Comparison of ENCODE assay signal across 16 cellular contexts in genomic region chr9:133682961-133683493, GRCh38. TPM values are rescaled to one million over a fixed set of nuclear protein-coding genes. Genes with fewer than 3 reads are reported as not detected.
DNase-seq lines count a peak whose midpoint lies in the region; ATAC-seq, FAIRE-seq and TF ChIP-seq lines count a peak whose summit lies in the region.
"Had no signal": no experiment of that assay in that cellular context is flagged by ENCODE, and none has a peak within 500 bp of the region (broad histone marks: within the 10 kb centered on the region; RNA-seq: fewer than 3 reads in every experiment).

No MANE protein-coding gene starts in this region.

- TF ChIP-seq CTCF in GM12878 (IDR thresholded peaks at IDR 0.05 in 2 of 3, conservative IDR thresholded peaks at IDR 0.05 in 1 of 3; ENCODE audit: control insufficient read depth in 2 of 3, extremely low read depth in 1 of 3, insufficient read depth in 1 of 3, low read depth in 3 of 3, low read length in 3 of 3), result no peak
- TF ChIP-seq CTCF in uterus (IDR thresholded peaks at IDR 0.05), result no peak
- TF ChIP-seq CTCF in BE2C (IDR thresholded peaks at IDR 0.05; ENCODE audit: low read depth, low read length), result no peak

- no peak for TF ChIP-seq RAD21 in GM12878 (IDR thresholded peaks at IDR 0.05; ENCODE audit: insufficient read depth, low read depth, low read length)

- no peaks in the 10 kb centered on the region for H3K79me2 ChIP-seq in GM12878 (ENCODE audit: control insufficient read depth, insufficient read depth, low read length)
- no peaks in the 10 kb centered on the region for H3K79me2 ChIP-seq in Karpas-422 (ENCODE audit: low read length)

- no peaks in the 10 kb centered on the region for H3K9me3 ChIP-seq in GM12878 (replicated peaks; ENCODE audit: control insufficient read depth, insufficient read depth, low read length)
- H3K9me3 ChIP-seq in mesenchymal stem cell (ENCODE audit: control insufficient read depth, low read length), result no peaks in the 10 kb centered on the region
- H3K9me3 ChIP-seq in uterus, result no peaks in the 10 kb centered on the region
- no peaks in the 10 kb centered on the region for H3K9me3 ChIP-seq in BE2C
- no peaks in the 10 kb centered on the region for H3K9me3 ChIP-seq in Karpas-422 (ENCODE audit: low read length)
- H3K9me3 ChIP-seq: tibial artery had no signal

- peaks cover 47% of the 10 kb centered on the region for H3K4me1 Mint-ChIP-seq in activated naive CD4-positive, alpha-beta T cell treated with anti-CD3 and anti-CD28 coated beads, Interleukin-2, amount 10 ng/mL, durations not matched to agents 7 days and 5 days

- SMC1A ChIA-PET in GM12878 (lab: Charles Lee; ENCODE audit: uncharacterized antibody, unreplicated experiment), result no interaction called here

- no peaks in the 10 kb centered on the region for H4K20me1 ChIP-seq in GM12878 (ENCODE audit: control insufficient read depth, insufficient read depth)
- no peaks in the 10 kb centered on the region for H4K20me1 ChIP-seq in Karpas-422 (ENCODE audit: insufficient read depth, low read depth, low read length)

- H2AK5ac ChIP-seq in mesenchymal stem cell (ENCODE audit: low read length, severe bottlenecking), result no peak overlapping the region

- no peak for ATAC-seq in GM12878

- peak overlapping the region in 1 of 2 experiments; percentile 92 for H2BK12ac ChIP-seq in mesenchymal stem cell (ENCODE audit: low read length in 2 of 2)

- no peaks in the 10 kb centered on the region for H3K9me3 Mint-ChIP-seq in activated naive CD4-positive, alpha-beta T cell treated with anti-CD3 and anti-CD28 coated beads, Interleukin-2, amount 10 ng/mL, durations not matched to agents 7 days and 5 days
- H3K9me3 Mint-ChIP-seq: mesothelial cell of epicardium had no signal

- H3K4me2 ChIP-seq in GM12878 (ENCODE audit: control insufficient read depth, insufficient read depth) (no peak overlapping the region), mesenchymal stem cell (ENCODE audit: low read length, poor library complexity, severe bottlenecking) (no peak overlapping the region), Karpas-422 (ENCODE audit: low read depth, low read length, poor library complexity, severe bottlenecking) (no peak overlapping the region)

- RAD21 ChIA-PET in GM12878 (lab: Charles Lee; ENCODE audit: unreplicated experiment), result interaction anchor here (1.1 kb wide), 1 partner anchor 10 kb away, joined by 4 read pairs; no protein-coding TSS in a partner anchor

- H3K4ac ChIP-seq in mesenchymal stem cell (ENCODE audit: low read depth in 1 of 2, low read length in 2 of 2), result peak overlapping the region; percentile 39 to 71

- H2BK5ac ChIP-seq in mesenchymal stem cell (ENCODE audit: low read depth, low read length, poor library complexity, severe bottlenecking), result no peak overlapping the region

- no peaks in the 10 kb centered on the region for H3K9me2 ChIP-seq in Karpas-422 (replicated peaks; ENCODE audit: insufficient read depth, low read length)

- TF ChIP-seq POLR2A in GM12878 (IDR thresholded peaks at IDR 0.05; ENCODE audit: low read depth, low read length) (no peak), uterus (IDR thresholded peaks at IDR 0.05) (no peak)

- peak overlapping the region; percentile 67 for H4K8ac ChIP-seq in mesenchymal stem cell (ENCODE audit: low read length)

- H2AFZ ChIP-seq in GM12878 (ENCODE audit: control insufficient read depth, low read depth, low read length) (peak overlapping the region; percentile 28; the same call in 1 of the 2 replicates), mesenchymal stem cell (ENCODE audit: low read depth, low read length) (no peak overlapping the region), Karpas-422 (ENCODE audit: low read length) (no peak overlapping the region)

- FAIRE-seq in GM12878 (lab: Jason Lieb, UNC), result no peak

- DNase-seq in activated naive CD4-positive, alpha-beta T cell treated with anti-CD3 and anti-CD28 coated beads, Interleukin-2, amount 10 ng/mL, durations not matched to agents 7 days and 5 days, result no peak
- no peak for DNase-seq in activated naive CD4-positive, alpha-beta T cell treated with anti-CD3 and anti-CD28 coated beads, Interleukin-2, amount 50 U/mL, for 16 hours
- DNase-seq in GM12878 (ENCODE audit: low read depth, low spot score), result no peak
- no peak for DNase-seq in mesenchymal stem cell
- no peak for DNase-seq in uterus
- DNase-seq in BE2C, result no peak
- no peak for DNase-seq in DMS153 treated with DMSO at 0.1 percent for 48 hours (lab: John Stamatoyannopoulos, UW; ENCODE audit: unreplicated experiment)
- no peak for DNase-seq in Karpas-422
- DNase-seq: AML-193, NCI-H526 treated with DMSO at 0.1 percent for 48 hours, SHP77, tibial artery, WERI-Rb-1 had no signal

- H2BK15ac ChIP-seq in mesenchymal stem cell (ENCODE audit: low read depth, poor library complexity, severe bottlenecking), result peak overlapping the region; percentile 56

- no peaks in the 10 kb centered on the region for H3K4me1 ChIP-seq in GM12878 (ENCODE audit: control insufficient read depth, insufficient read depth, low read length)
- peaks cover 5% of the 10 kb centered on the region for H3K4me1 ChIP-seq in mesenchymal stem cell (ENCODE audit: control insufficient read depth, insufficient read depth, low read depth, low read length)
- no peaks in the 10 kb centered on the region for H3K4me1 ChIP-seq in uterus
- H3K4me1 ChIP-seq in BE2C, result peaks cover 37% of the 10 kb centered on the region
- no peaks in the 10 kb centered on the region for H3K4me1 ChIP-seq in Karpas-422 (ENCODE audit: low read length)
- H3K4me1 ChIP-seq: tibial artery had no signal

- peak overlapping the region; percentile 84 to 89 for H3K18ac ChIP-seq in mesenchymal stem cell (ENCODE audit: low read depth in 1 of 2, low read length in 2 of 2)

- H3K4me3 Mint-ChIP-seq in activated naive CD4-positive, alpha-beta T cell treated with anti-CD3 and anti-CD28 coated beads, Interleukin-2, amount 10 ng/mL, durations not matched to agents 7 days and 5 days, result peak overlapping the region; percentile 70
- H3K4me3 Mint-ChIP-seq: mesothelial cell of epicardium had no signal

- H3K36me3 ChIP-seq in GM12878 (ENCODE audit: control insufficient read depth in 2 of 2, insufficient read depth in 2 of 2, low read length in 1 of 2), result no peaks in the 10 kb centered on the region
- no peaks in the 10 kb centered on the region for H3K36me3 ChIP-seq in mesenchymal stem cell (ENCODE audit: control insufficient read depth in 1 of 2, insufficient read depth in 2 of 2, low read depth in 1 of 2, low read length in 2 of 2)
- H3K36me3 ChIP-seq in uterus, result no peaks in the 10 kb centered on the region
- no peaks in the 10 kb centered on the region for H3K36me3 ChIP-seq in BE2C
- no peaks in the 10 kb centered on the region for H3K36me3 ChIP-seq in Karpas-422 (ENCODE audit: insufficient read depth, low read length)
- H3K36me3 ChIP-seq: tibial artery had no signal

- no peak overlapping the region for H3K23ac ChIP-seq in mesenchymal stem cell (ENCODE audit: low read length in 2 of 2)

- 23% methylated on average over 12 of the region's 12 CpGs for WGBS in GM12878 (ENCODE audit: insufficient coverage, insufficient replicate concordance, low lambda C conversion rate, missing lambda C conversion rate)
- WGBS in mesenchymal stem cell, result 84% methylated on average over 10 of the region's 12 CpGs

- intact Hi-C loops in GM12878 (cut with micrococcal nuclease; ENCODE audit: unreplicated experiment), result no loop called here
- intact Hi-C loops in uterus (cut with DNase I; ENCODE audit: low total_unique reads), result no loop called here

- no peak overlapping the region for H3K4me3 ChIP-seq in GM12878
- H3K4me3 ChIP-seq in mesenchymal stem cell (ENCODE audit: insufficient read depth in 1 of 2, low read depth in 1 of 2, low read length in 2 of 2), result no peak overlapping the region
- no peak overlapping the region for H3K4me3 ChIP-seq in uterus
- H3K4me3 ChIP-seq in BE2C (ENCODE audit: low read depth, low read length), result no peak overlapping the region
- no peak overlapping the region for H3K4me3 ChIP-seq in Karpas-422 (ENCODE audit: low read length)
- H3K4me3 ChIP-seq: tibial artery had no signal

- no peak overlapping the region for H2BK120ac ChIP-seq in mesenchymal stem cell (ENCODE audit: low read depth, low read length)

- no peak overlapping the region for H3K27ac ChIP-seq in GM12878 (ENCODE audit: control insufficient read depth, insufficient read depth)
- no peak overlapping the region for H3K27ac ChIP-seq in mesenchymal stem cell (ENCODE audit: low read length, poor library complexity, severe bottlenecking)
- H3K27ac ChIP-seq in uterus, result peak overlapping the region; percentile 2 to 47
- no peak overlapping the region for H3K27ac ChIP-seq in Karpas-422 (ENCODE audit: low read length)
- H3K27ac ChIP-seq: HL-60, tibial artery, WERI-Rb-1 had no signal

- no peaks in the 10 kb centered on the region for H3K36me3 Mint-ChIP-seq in activated naive CD4-positive, alpha-beta T cell treated with anti-CD3 and anti-CD28 coated beads, Interleukin-2, amount 10 ng/mL, durations not matched to agents 7 days and 5 days
- H3K36me3 Mint-ChIP-seq: mesothelial cell of epicardium had no signal

- POLR2A ChIA-PET in GM12878 (lab: Charles Lee), result no interaction called here

- CTCF ChIA-PET in activated naive CD4-positive, alpha-beta T cell treated with anti-CD3 and anti-CD28 coated beads, Interleukin-2, amount 10 ng/mL, durations not matched to agents 7 days and 5 days (lab: Charles Lee), result interaction anchor here (1.3 to 1.6 kb wide), 4 partner anchors 11 to 100 kb away, joined by 3 to 9 read pairs (median 4); no protein-coding TSS in a partner anchor
- CTCF ChIA-PET in GM12878 (lab: Yijun Ruan, JAX), result no interaction called here

- H3K27me3 Mint-ChIP-seq in activated naive CD4-positive, alpha-beta T cell treated with anti-CD3 and anti-CD28 coated beads, Interleukin-2, amount 10 ng/mL, durations not matched to agents 7 days and 5 days, result no peaks in the 10 kb centered on the region

- in situ Hi-C loops in GM12878 (cut with MboI), result no loop called here

- H3K9ac ChIP-seq in GM12878 (ENCODE audit: control insufficient read depth, insufficient read depth, low read length) (no peak overlapping the region), mesenchymal stem cell (ENCODE audit: low read length) (no peak overlapping the region), Karpas-422 (ENCODE audit: low read length) (no peak overlapping the region)

- peak overlapping the region; percentile 77 for H4K91ac ChIP-seq in mesenchymal stem cell (ENCODE audit: low read length)

- no TSS peak for BruUV-seq in GM12878 (replicated peaks; lab: Mats Ljungman, UMichigan)

- peaks cover 0 to 4% of the 10 kb centered on the region in 2 experiments; a peak in 2 of 4 replicates for H3K27me3 ChIP-seq in GM12878 (replicated peaks in 1 of 2; ENCODE audit: control insufficient read depth in 2 of 2, insufficient read depth in 2 of 2, low read length in 1 of 2)
- H3K27me3 ChIP-seq in mesenchymal stem cell (ENCODE audit: control insufficient read depth in 1 of 2, insufficient read depth in 1 of 2, low read length in 2 of 2), result peaks cover 13 to 74% of the 10 kb centered on the region in 2 experiments
- H3K27me3 ChIP-seq in uterus, result no peaks in the 10 kb centered on the region
- H3K27me3 ChIP-seq in BE2C, result no peaks in the 10 kb centered on the region
- no peaks in the 10 kb centered on the region for H3K27me3 ChIP-seq in Karpas-422 (ENCODE audit: low read length)

- TF ChIP-seq EP300 in GM12878 (IDR thresholded peaks at IDR 0.05; ENCODE audit: borderline replicate concordance in 1 of 2, control insufficient read depth in 1 of 2, low read depth in 2 of 2, low read length in 2 of 2), result no peak

- H3K14ac ChIP-seq in mesenchymal stem cell (ENCODE audit: low read length in 2 of 2), result peak overlapping the region in 1 of 2 experiments; percentile 37

- H3K27ac Mint-ChIP-seq in activated naive CD4-positive, alpha-beta T cell treated with anti-CD3 and anti-CD28 coated beads, Interleukin-2, amount 10 ng/mL, durations not matched to agents 7 days and 5 days, result peak overlapping the region; percentile 99

- H3K79me1 ChIP-seq in mesenchymal stem cell (replicated peaks; ENCODE audit: low read length, poor library complexity, severe bottlenecking), result no peaks in the 10 kb centered on the region

RNA-seq across cellular contexts. Expression of gene DBH, which starts 46.9 kb away (rescaled TPM):
- total RNA-seq in GM12878 (2013; cell fraction: nucleolus; rRNA removed), result not detected in 2 replicates
- 0.05 TPM in 1 of 2 replicates, not detected in the other for total RNA-seq in GM12878 (2014; rRNA removed)
- not detected in 2 replicates for total RNA-seq in GM12878 (2014; rRNA removed; fragmentation: Illumina TruSeq; extraction: Trizol)
- total RNA-seq in GM12878 (2021), result not detected in 2 replicates
- polyA plus RNA-seq in GM12878 (2011; ENCODE audit: low read depth), result not detected
- not detected in 2 replicates for polyA plus RNA-seq in GM12878 (2011; rRNA removed)
- not detected in 2 replicates for polyA plus RNA-seq in GM12878 (2011; cell fraction: cytosol; rRNA removed)
- polyA plus RNA-seq in GM12878 (2011; cell fraction: nucleus; rRNA removed), result not detected in 2 replicates
- 0.04 and 0.06 TPM in 2 replicates for polyA plus RNA-seq in GM12878 (2012)
- polyA plus RNA-seq in GM12878 (2014; fragmentation: Illumina TruSeq; extraction: Trizol), result not detected in 2 replicates
- not detected for polyA plus RNA-seq in GM12878 (2014; fragmentation: Nextera tagmentation; extraction: Ambion mirVana)
- not detected in 2 replicates for polyA plus RNA-seq in GM12878 (2014; rRNA removed)
- polyA plus RNA-seq in GM12878 (2016; fragmentation: Nextera tagmentation; extraction: Ambion mirVana), result not detected
- polyA minus RNA-seq in GM12878 (2011; rRNA and poly(A)+ RNA removed), result not detected in 2 replicates
- not detected in 2 replicates for polyA minus RNA-seq in GM12878 (2011; cell fraction: cytosol; rRNA and poly(A)+ RNA removed)
- polyA minus RNA-seq in GM12878 (2011; cell fraction: nucleus; rRNA and poly(A)+ RNA removed), result not detected in 2 replicates
- polyA plus RNA-seq in mesenchymal stem cell (2013, experiment 1 of 2), result not detected
- polyA plus RNA-seq in mesenchymal stem cell (2013, experiment 2 of 2), result not detected
- 1 to 10 TPM in 1 of 4 donors, not detected in 3; 1.3 TPM for total RNA-seq in uterus
- 42.7 TPM for polyA plus RNA-seq in BE2C (2012; ENCODE audit: insufficient read depth, insufficient read length, low read depth)
- not detected in 2 replicates for total RNA-seq in Karpas-422 (2014; rRNA removed; shearing (Covaris generic); ENCODE audit: low replicate concordance)
- total RNA-seq: mesothelial cell of epicardium, pulmonary artery endothelial cell had no signal

RNA-seq across cellular contexts. Expression of gene SARDH, which starts 55.1 kb away (rescaled TPM):
- total RNA-seq in GM12878 (2013; cell fraction: nucleolus; rRNA removed), result 3.9 TPM in 2 replicates
- 0.06 TPM in 1 of 2 replicates, not detected in the other for total RNA-seq in GM12878 (2014; rRNA removed)
- total RNA-seq in GM12878 (2014; rRNA removed; fragmentation: Illumina TruSeq; extraction: Trizol), result not detected in 2 replicates
- 0.15 and 0.16 TPM in 2 replicates for total RNA-seq in GM12878 (2021)
- not detected for polyA plus RNA-seq in GM12878 (2011; ENCODE audit: low read depth)
- 0.07 and 0.14 TPM in 2 replicates for polyA plus RNA-seq in GM12878 (2011; rRNA removed)
- polyA plus RNA-seq in GM12878 (2011; cell fraction: cytosol; rRNA removed), result 0.23 and 0.30 TPM in 2 replicates
- polyA plus RNA-seq in GM12878 (2011; cell fraction: nucleus; rRNA removed), result 1.0 and 1.4 TPM in 2 replicates
- 0.07 and 0.20 TPM in 2 replicates for polyA plus RNA-seq in GM12878 (2012)
- 0.03 TPM in 1 of 2 replicates, not detected in the other for polyA plus RNA-seq in GM12878 (2014; fragmentation: Illumina TruSeq; extraction: Trizol)
- not detected for polyA plus RNA-seq in GM12878 (2014; fragmentation: Nextera tagmentation; extraction: Ambion mirVana)
- polyA plus RNA-seq in GM12878 (2014; rRNA removed), result 0.03 TPM in 1 of 2 replicates, not detected in the other
- polyA plus RNA-seq in GM12878 (2016; fragmentation: Nextera tagmentation; extraction: Ambion mirVana), result not detected
- polyA minus RNA-seq in GM12878 (2011; rRNA and poly(A)+ RNA removed), result 0.31 TPM in 1 of 2 replicates, not detected in the other
- polyA minus RNA-seq in GM12878 (2011; cell fraction: cytosol; rRNA and poly(A)+ RNA removed), result not detected in 2 replicates
- 0.38 and 0.60 TPM in 2 replicates for polyA minus RNA-seq in GM12878 (2011; cell fraction: nucleus; rRNA and poly(A)+ RNA removed)
- 6.4 TPM for polyA plus RNA-seq in mesenchymal stem cell (2013, experiment 1 of 2)
- polyA plus RNA-seq in mesenchymal stem cell (2013, experiment 2 of 2), result 6.1 TPM
- total RNA-seq in uterus, result 10 to 100 TPM in 1 of 4 donors, 1 to 10 TPM in 1, not detected in 2; 2.7 to 14.1 TPM
- 6.3 TPM for polyA plus RNA-seq in BE2C (2012; ENCODE audit: insufficient read depth, insufficient read length, low read depth)
- not detected in 2 replicates for total RNA-seq in Karpas-422 (2014; rRNA removed; shearing (Covaris generic); ENCODE audit: low replicate concordance)

Comparison
In these comparisons a context has a peak if more than half of its experiments do, and no peak if none do; other contexts are left out.
1. H3K27ac ChIP-seq: peak in uterus (2 of 2); none in GM12878 (single experiment), mesenchymal stem cell (single experiment) and Karpas-422 (single experiment).